Comparison of ENCODE assay signal across 8 cellular contexts in the genomic region with DNA sequence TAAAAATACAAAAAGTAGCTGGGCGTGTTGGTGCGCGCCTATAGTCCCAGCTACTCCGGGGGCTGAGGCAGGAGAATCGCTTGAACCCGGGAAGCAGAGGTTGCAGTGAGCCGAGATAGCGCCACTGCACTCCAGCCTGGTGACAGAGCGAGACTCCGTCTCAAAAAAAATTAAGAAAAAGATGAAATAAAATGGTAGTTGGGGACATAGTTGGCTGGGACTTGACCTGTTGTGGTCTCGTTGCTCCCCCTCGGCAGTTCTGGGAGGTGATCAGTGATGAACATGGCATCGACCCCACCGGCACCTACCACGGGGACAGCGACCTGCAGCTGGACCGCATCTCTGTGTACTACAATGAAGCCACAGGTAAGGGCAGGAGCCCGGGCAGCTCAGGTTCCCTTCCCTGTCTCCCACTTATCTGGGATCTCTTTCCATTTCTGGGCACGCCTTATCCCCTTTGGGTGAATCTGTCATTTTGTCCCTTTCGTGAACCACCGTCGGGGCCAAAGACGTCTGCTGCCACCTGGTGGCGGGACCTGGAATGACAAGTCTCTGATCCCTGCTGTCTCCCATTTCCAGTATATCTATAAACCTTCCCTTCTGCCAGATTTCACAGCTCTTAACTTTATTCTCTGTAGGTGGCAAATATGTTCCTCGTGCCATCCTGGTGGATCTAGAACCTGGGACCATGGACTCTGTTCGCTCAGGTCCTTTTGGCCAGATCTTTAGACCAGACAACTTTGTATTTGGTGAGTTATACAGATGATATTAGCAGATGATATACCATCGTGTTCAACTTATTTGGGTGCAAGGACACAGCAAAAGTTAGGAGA. TPM values are rescaled to one million over a fixed set of nuclear protein-coding genes. Genes with fewer than 3 reads are reported as not detected.
A peak's percentile ranks its signal among the peaks of the same experiment; 100 is the strongest.
DNase-seq lines count a peak whose midpoint lies in the region; ATAC-seq and TF ChIP-seq lines count a peak whose summit lies in the region.

No MANE protein-coding gene starts in this region.

- H3K9me2 ChIP-seq in hepatocyte (replicated peaks; ENCODE audit: insufficient read depth), result no peaks in the 10 kb centered on the region

- peaks cover 13% of the 10 kb centered on the region for H3K4me1 ChIP-seq in hepatocyte (ENCODE audit: insufficient read depth)

- DNase-seq in NCI-H146 treated with DMSO at 0.1 percent for 48 hours (lab: John Stamatoyannopoulos, UW; ENCODE audit: unreplicated experiment) (peak; percentile 37), T-helper 9 cell (peak; percentile 87), astrocyte of the hippocampus (ENCODE audit: low read depth, low spot score) (peak; percentile 88), hepatocyte (ENCODE audit: low spot score) (peak; percentile 84), retina (peak; percentile 92), amniotic stem cell (lab: John Stamatoyannopoulos, UW) (no peak)

- peak overlapping the region; percentile 90 for H3K4me2 ChIP-seq in hepatocyte

- 12% methylated on average over 27 of the region's 27 CpGs for WGBS in hepatocyte (ENCODE audit: low lambda C conversion rate, missing lambda C conversion rate)

- peaks cover 63% of the 10 kb centered on the region for H3K79me2 ChIP-seq in hepatocyte

- peak overlapping the region; percentile 92 for H3K27ac ChIP-seq in hepatocyte

- peak overlapping the region; percentile 72 for H3K4me3 ChIP-seq in hepatocyte

- no peaks in the 10 kb centered on the region for H3K9me3 ChIP-seq in hepatocyte (ENCODE audit: low read depth)

- H3K36me3 ChIP-seq in hepatocyte (replicated peaks; ENCODE audit: insufficient read depth, low read depth), result no peaks in the 10 kb centered on the region

- H3K27me3 ChIP-seq in hepatocyte, result no peaks in the 10 kb centered on the region

- no peak overlapping the region for H2AFZ ChIP-seq in hepatocyte

- TF ChIP-seq CTCF in GM12874 (IDR thresholded peaks at IDR 0.05; ENCODE audit: insufficient read depth, low read depth, low read length), result peak; percentile 86
- peak; percentile 94 for TF ChIP-seq CTCF in hepatocyte (IDR thresholded peaks at IDR 0.05; ENCODE audit: poor library complexity)

- ATAC-seq in HG03097 (IDR thresholded peaks at IDR 0.05; ENCODE audit: low FRiP score, unreplicated experiment), result no peak

- peaks cover 46% of the 10 kb centered on the region for H4K20me1 ChIP-seq in hepatocyte (ENCODE audit: insufficient read depth, poor library complexity, severe bottlenecking)

RNA-seq across cellular contexts. Expression of a gene that starts 2.3 kb away (rescaled TPM):
- 460 and 470 TPM in 2 replicates for total RNA-seq in hepatocyte
- 414 and 433 TPM in 2 replicates for polyA plus RNA-seq in hepatocyte

RNA-seq across cellular contexts. Expression of a gene that starts 5.4 kb away (rescaled TPM):
- total RNA-seq in hepatocyte, result 3.3 and 8.7 TPM in 2 replicates
- 9.8 and 9.9 TPM in 2 replicates for polyA plus RNA-seq in hepatocyte

RNA-seq across cellular contexts. Expression of a gene that starts 20.0 kb away (rescaled TPM):
- 93.5 and 103 TPM in 2 replicates for total RNA-seq in hepatocyte
- 144 and 148 TPM in 2 replicates for polyA plus RNA-seq in hepatocyte

RNA-seq across cellular contexts. Expression of a gene that starts 21.9 kb away (rescaled TPM):
- total RNA-seq in hepatocyte, result 173 and 193 TPM in 2 replicates
- polyA plus RNA-seq in hepatocyte, result 158 and 159 TPM in 2 replicates

RNA-seq across cellular contexts. Expression of a gene that starts 31.7 kb away (rescaled TPM):
- 7.2 and 7.8 TPM in 2 replicates for total RNA-seq in hepatocyte
- polyA plus RNA-seq in hepatocyte, result 17.2 and 21.0 TPM in 2 replicates
